Comparison of ENCODE assay signal across 8 cellular contexts in the genomic region with DNA sequence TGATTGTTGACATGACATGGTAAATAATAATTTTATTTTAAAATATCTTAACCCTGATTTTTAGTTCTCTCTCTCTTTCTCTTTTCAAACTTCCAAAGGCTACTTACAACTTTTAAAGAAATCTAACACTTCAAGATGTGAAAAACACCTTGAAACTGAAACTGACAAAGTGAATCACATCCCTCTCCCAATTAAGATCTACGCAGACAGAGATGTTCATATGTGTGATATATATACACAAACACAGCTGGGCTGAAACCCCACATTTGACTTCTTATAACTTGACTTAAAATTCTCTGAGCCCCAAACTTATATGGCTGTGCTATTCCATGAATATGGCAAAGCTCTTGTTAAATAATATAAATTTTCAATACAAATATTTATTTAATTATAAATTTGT.
"Had no signal": no experiment of that assay in that cellular context is flagged by ENCODE, and none has a peak within 500 bp of the region (broad histone marks: within the 10 kb centered on the region; RNA-seq: fewer than 3 reads in every experiment).

No MANE protein-coding gene starts in this region.

- H3K4me3 ChIP-seq: GM12878 had no signal

- FAIRE-seq: G401.6, GM12878, GM12891, GM12892, GM18507, GM19239 had no signal

- ATAC-seq: GM12878 had no signal

- DNase-seq: GDM1, GF-D8 had no signal
